8 cellular contexts compared by ENCODE assay signal in the genomic region with DNA sequence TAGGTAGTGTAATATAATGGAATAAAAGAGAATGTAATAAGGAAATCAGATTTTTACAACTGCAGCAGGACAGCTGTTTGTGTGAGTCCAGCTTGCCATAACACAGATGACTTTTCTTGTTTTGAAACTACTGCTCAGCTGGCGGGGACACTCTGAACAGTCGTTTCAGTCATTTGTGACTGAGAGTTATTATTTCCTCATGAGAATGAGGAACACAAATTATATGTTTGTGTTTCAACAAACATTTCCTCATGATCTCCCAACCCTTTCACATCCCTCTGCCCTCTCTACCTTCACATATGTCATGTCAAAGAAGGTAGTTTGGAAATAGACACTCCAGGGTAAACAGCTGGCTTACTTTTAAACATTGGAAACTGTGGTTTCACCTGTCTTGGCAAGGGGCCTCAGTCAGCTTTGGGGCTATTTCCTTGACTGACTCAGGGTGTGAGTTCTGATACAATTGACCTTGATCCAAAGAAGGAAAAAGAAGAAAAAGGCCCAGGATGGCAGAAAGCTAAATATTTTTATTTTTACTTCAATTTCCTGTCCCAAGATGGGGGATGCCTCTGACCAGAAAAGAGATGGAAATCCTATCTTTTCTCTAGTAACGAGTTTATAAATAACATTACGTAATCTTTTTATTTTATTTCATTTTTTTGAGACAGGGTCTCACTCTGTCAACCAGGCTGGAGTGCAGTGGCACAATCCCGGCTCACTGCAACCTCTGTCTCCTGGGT. TPM values are rescaled to one million over a fixed set of nuclear protein-coding genes. Genes with fewer than 3 reads are reported as not detected.
DNase-seq lines count a peak whose midpoint lies in the region; ATAC-seq, FAIRE-seq and TF ChIP-seq lines count a peak whose summit lies in the region.

No MANE protein-coding gene starts in this region.

- TF ChIP-seq CTCF in IMR-90 (conservative IDR thresholded peaks at IDR 0.05; ENCODE audit: low read depth, low read length): no peak
- no peak for TF ChIP-seq CTCF in HepG2 (CRISPR knock-in tag; IDR thresholded peaks at IDR 0.05)
- TF ChIP-seq CTCF in type B pancreatic cell (conservative IDR thresholded peaks at IDR 0.05): no peak
- TF ChIP-seq CTCF in A673 (conservative IDR thresholded peaks at IDR 0.05; ENCODE audit: low read depth, low read length): no peak

- H3K9me3 Mint-ChIP-seq in activated naive CD8-positive, alpha-beta T cell (ENCODE audit: low read depth): no peaks in the 10 kb centered on the region
- peaks cover 3% of the 10 kb centered on the region for H3K9me3 Mint-ChIP-seq in type B pancreatic cell

- WGBS in IMR-90 (ENCODE audit: extremely low coverage in 2 of 2, insufficient read length in 1 of 2), 2 experiments: no CpG with 5 or more reads among the region's 5 CpGs
- 53% methylated on average over 5 of the region's 5 CpGs for WGBS in HepG2 (ENCODE audit: low lambda C conversion rate)

- H3K27me3 ChIP-seq in IMR-90 (ENCODE audit: control insufficient read depth, insufficient read depth, low read length) (no peaks in the 10 kb centered on the region), HepG2 (ENCODE audit: control insufficient read depth in 1 of 2, insufficient read depth in 2 of 2, low read length in 2 of 2) (no peaks in the 10 kb centered on the region; a peak in 1 of 5 replicates), A673 (replicated peaks; ENCODE audit: insufficient read depth, low read depth, low read length, poor library complexity) (no peaks in the 10 kb centered on the region)

- peaks cover 19 to 22% of the 10 kb centered on the region in 2 experiments for H3K79me1 ChIP-seq in IMR-90 (ENCODE audit: low read depth in 1 of 2, low read length in 2 of 2)

- peaks cover 74% of the 10 kb centered on the region for H3K4me1 Mint-ChIP-seq in activated naive CD8-positive, alpha-beta T cell (ENCODE audit: low read depth)
- H3K4me1 Mint-ChIP-seq in type B pancreatic cell (ENCODE audit: unreplicated experiment): peaks cover 7% of the 10 kb centered on the region

- peak overlapping the region; percentile 99 for H3K27ac Mint-ChIP-seq in activated naive CD8-positive, alpha-beta T cell
- H3K27ac Mint-ChIP-seq in type B pancreatic cell: peak overlapping the region; percentile 96

- peaks cover 26% of the 10 kb centered on the region for H3K36me3 Mint-ChIP-seq in activated naive CD8-positive, alpha-beta T cell
- no peaks in the 10 kb centered on the region for H3K36me3 Mint-ChIP-seq in type B pancreatic cell

- dilution Hi-C loops in IMR-90 (cut with HindIII; ENCODE audit: low sequenced_read_pairs, unreplicated experiment): no loop called here

- H2BK120ac ChIP-seq in IMR-90 (ENCODE audit: low read depth, low read length): peak overlapping the region; percentile 48; the same call in 1 of the 2 replicates

- no peaks in the 10 kb centered on the region for H3K27me3 Mint-ChIP-seq in activated naive CD8-positive, alpha-beta T cell
- no peaks in the 10 kb centered on the region for H3K27me3 Mint-ChIP-seq in type B pancreatic cell

- H3K27ac ChIP-seq in IMR-90 (ENCODE audit: insufficient read depth, low read length) (peak overlapping the region; percentile 78), HepG2 (ENCODE audit: extremely low read length, insufficient read depth, low read length) (peak overlapping the region; percentile 80), A673 (ENCODE audit: low read depth, low read length, poor library complexity, severe bottlenecking) (no peak overlapping the region)

- peak overlapping the region; percentile 91 for H2AFZ ChIP-seq in IMR-90 (replicated peaks; ENCODE audit: low read length, poor library complexity)
- H2AFZ ChIP-seq in HepG2 (ENCODE audit: low read length): peak overlapping the region; percentile 59

- H4K91ac ChIP-seq in IMR-90 (ENCODE audit: insufficient read depth, low read depth, low read length): peak overlapping the region; percentile 73; the same call in 1 of the 2 replicates

- peak overlapping the region; percentile 84 for H2BK5ac ChIP-seq in IMR-90 (ENCODE audit: low read depth, low read length, poor library complexity, severe bottlenecking)

- H4K8ac ChIP-seq in IMR-90 (ENCODE audit: low read depth in 2 of 2, low read length in 2 of 2): peak overlapping the region; percentile 95 to 97

- intact Hi-C loops in IMR-90 (cut with micrococcal nuclease): loop anchor here (5.0 kb wide), 1 partner anchor 110 kb away; a partner anchor contains a TSS
- intact Hi-C loops in HepG2 (cut with micrococcal nuclease; ENCODE audit: unreplicated experiment): loop anchor here (2.0 kb wide), 1 partner anchor 83 kb away; no protein-coding TSS in a partner anchor
- intact Hi-C loops in A673 (cut with micrococcal nuclease; ENCODE audit: unreplicated experiment): no loop called here

- H3K4me2 ChIP-seq in IMR-90 (ENCODE audit: low read depth, low read length): peak overlapping the region; percentile 98
- H3K4me2 ChIP-seq in HepG2 (ENCODE audit: low read depth, low read length): peak overlapping the region; percentile 78

- peak overlapping the region; percentile 75; the same call in 1 of the 2 replicates for H3K23ac ChIP-seq in IMR-90 (ENCODE audit: low read depth, low read length)

- peak overlapping the region; percentile 80; the same call in 1 of the 2 replicates for H3K56ac ChIP-seq in IMR-90 (ENCODE audit: extremely low read depth, insufficient read depth, low read length)

- peak overlapping the region; percentile 99 for H4K5ac ChIP-seq in IMR-90 (ENCODE audit: low read depth, low read length)

- BruUV-seq in IMR-90 (replicated peaks; lab: Mats Ljungman, UMichigan) (TSS peak; percentile 42), HepG2 (replicated peaks; lab: Mats Ljungman, UMichigan) (TSS peak; percentile 66), A673 (replicated peaks; lab: Mats Ljungman, UMichigan) (no TSS peak)

- H3K4me3 Mint-ChIP-seq in activated naive CD8-positive, alpha-beta T cell: peak overlapping the region; percentile 94
- peak overlapping the region; percentile 85 for H3K4me3 Mint-ChIP-seq in type B pancreatic cell

- H3K18ac ChIP-seq in IMR-90 (ENCODE audit: low read depth, low read length): peak overlapping the region; percentile 80; the same call in 1 of the 2 replicates

- H2AK5ac ChIP-seq in IMR-90 (ENCODE audit: low read depth, low read length): no peak overlapping the region

- H3K4me3 ChIP-seq in IMR-90 (ENCODE audit: insufficient read depth, low read depth, low read length) (peak overlapping the region; percentile 87), HepG2 (replicated peaks in 1 of 3; ENCODE audit: insufficient read depth in 1 of 3, low read depth in 2 of 3, low read length in 3 of 3) (peak overlapping the region; percentile 64 to 74 (median 71)), A673 (ENCODE audit: low read depth, low read length, poor library complexity, severe bottlenecking) (no peak overlapping the region)

- POLR2A ChIA-PET in IMR-90 (lab: Charles Lee; ENCODE audit: unreplicated experiment) (interaction anchor here (0.7 kb wide), 1 partner anchor 1983 kb away, joined by 3 read pairs; no protein-coding TSS in a partner anchor), HepG2 (lab: Yijun Ruan, JAX) (interaction anchor here (0.9 to 1.5 kb wide), 9 partner anchors 11 to 332 kb away, joined by 3 to 10 read pairs (median 4); a partner anchor contains a TSS), A673 (lab: Charles Lee; ENCODE audit: low non-redundant PET) (no interaction called here)

- H3K4me1 ChIP-seq in IMR-90 (ENCODE audit: control insufficient read depth, insufficient read depth, low read length) (peaks cover 6% of the 10 kb centered on the region), HepG2 (ENCODE audit: insufficient read depth, low read length) (peaks cover 62% of the 10 kb centered on the region), A673 (ENCODE audit: insufficient read depth, low read length, poor library complexity, severe bottlenecking) (no peaks in the 10 kb centered on the region)

- in situ Hi-C loops in IMR-90 (cut with MboI; ENCODE audit: low sequenced_read_pairs) (no loop called here), HepG2 (cut with HindIII; ENCODE audit: extremely low pct_ligation_motif_present, low pct_unique_long_range_greater_than_20kb) (no loop called here)

- H4K20me1 ChIP-seq in IMR-90 (ENCODE audit: insufficient read depth, low read length) (no peaks in the 10 kb centered on the region), HepG2 (ENCODE audit: insufficient read depth, low read length) (no peaks in the 10 kb centered on the region)

- peaks cover 2% of the 10 kb centered on the region for H3K36me3 ChIP-seq in IMR-90 (ENCODE audit: control insufficient read depth, insufficient read depth, low read length)
- no peaks in the 10 kb centered on the region for H3K36me3 ChIP-seq in HepG2 (replicated peaks in 1 of 2; ENCODE audit: control insufficient read depth in 1 of 2, insufficient read depth in 2 of 2, low read length in 2 of 2)
- no peaks in the 10 kb centered on the region for H3K36me3 ChIP-seq in A673 (ENCODE audit: insufficient read depth, low read length, poor library complexity, severe bottlenecking)

- H3K4ac ChIP-seq in IMR-90 (ENCODE audit: low read depth, low read length): peak overlapping the region; percentile 85

- H3K14ac ChIP-seq in IMR-90 (replicated peaks; ENCODE audit: low read depth, low read length): peak overlapping the region; percentile 86; the same call in 1 of the 2 replicates

- TF ChIP-seq EP300 in HepG2 (IDR thresholded peaks at IDR 0.05; ENCODE audit: low read depth in 2 of 2, low read length in 2 of 2) (no peak), HepG2 (CRISPR knock-in tag; IDR thresholded peaks at IDR 0.05; ENCODE audit: borderline replicate concordance) (no peak)

- no peak overlapping the region for H2AK9ac ChIP-seq in IMR-90 (replicated peaks; ENCODE audit: low read depth, low read length, poor library complexity)

- peak; percentile 72 for ATAC-seq in GM21381 (IDR thresholded peaks at IDR 0.05; ENCODE audit: unreplicated experiment)
- ATAC-seq in IMR-90 (ENCODE audit: low read depth): no peak; the same call in 1 of the 2 replicates
- no peak for ATAC-seq in HepG2

- H3K9me1 ChIP-seq in IMR-90 (ENCODE audit: insufficient read depth, low read length): no peaks in the 10 kb centered on the region

- H2BK20ac ChIP-seq in IMR-90 (ENCODE audit: low read depth, low read length): peak overlapping the region; percentile 14

- FAIRE-seq in HepG2 (lab: Jason Lieb, UNC): no peak

- peak overlapping the region; percentile 97 for H3K9ac ChIP-seq in IMR-90 (ENCODE audit: low read depth, low read length)
- H3K9ac ChIP-seq in HepG2 (ENCODE audit: insufficient read depth, low read depth, low read length): peak overlapping the region; percentile 75

- H3K9me3 ChIP-seq in IMR-90 (ENCODE audit: control insufficient read depth, insufficient read depth, low read length) (peaks cover 4% of the 10 kb centered on the region; the same call in 1 of the 2 replicates), HepG2 (ENCODE audit: low read length) (no peaks in the 10 kb centered on the region), A673 (ENCODE audit: low read depth, low read length, poor library complexity, severe bottlenecking) (no peaks in the 10 kb centered on the region)

- peaks cover 3% of the 10 kb centered on the region for H3K79me2 ChIP-seq in HepG2 (ENCODE audit: insufficient read depth, low read length)

- H2BK15ac ChIP-seq in IMR-90 (ENCODE audit: low read depth, low read length): peak overlapping the region; percentile 77; the same call in 1 of the 3 replicates

- CTCF ChIA-PET in IMR-90 (lab: Yijun Ruan, JAX): no interaction called here
- CTCF ChIA-PET in HepG2 (lab: Yijun Ruan, JAX; ENCODE audit: low intra/inter-chr PET ratio, low total read pairs): no interaction called here
- CTCF ChIA-PET in A673 (lab: Charles Lee): no interaction called here

- no peak for TF ChIP-seq RAD21 in IMR-90 (IDR thresholded peaks at IDR 0.05; ENCODE audit: low read length)
- TF ChIP-seq RAD21 in HepG2 (CRISPR knock-in tag; IDR thresholded peaks at IDR 0.05): no peak

- peak; percentile 13 for DNase-seq in COLO829 (ENCODE audit: low spot score)
- no peak for DNase-seq in IMR-90
- no peak for DNase-seq in HepG2 (ENCODE audit: low spot score)
- DNase-seq in type B pancreatic cell (ENCODE audit: extremely low spot score, unreplicated experiment): no peak
- DNase-seq in HuH-7.5 (ENCODE audit: low spot score): no peak
- DNase-seq in A673 (ENCODE audit: low spot score): no peak

- no peak for TF ChIP-seq POLR2A in IMR-90 (IDR thresholded peaks at IDR 0.05; ENCODE audit: low read depth, low read length)
- no peak for TF ChIP-seq POLR2A in HepG2 (IDR thresholded peaks at IDR 0.05; ENCODE audit: insufficient read depth in 1 of 2, low read depth in 2 of 2, low read length in 2 of 2)

RNA-seq across cellular contexts. Expression of a gene that starts 0.6 kb away (rescaled TPM):
- total RNA-seq in IMR-90 (2012; rRNA removed) (5.4 and 9.2 TPM in 2 replicates), HepG2 (2016; rRNA removed; fragmentation: Illumina TruSeq; extraction: Trizol) (13.2 and 17.5 TPM in 2 replicates), type B pancreatic cell (ENCODE audit: low replicate concordance) (6.6 and 13.7 TPM in 2 replicates), A673 (2021) (0.37 and 0.61 TPM in 2 replicates)
- polyA plus RNA-seq in IMR-90 (2012; rRNA removed) (9.5 and 11.2 TPM in 2 replicates), HepG2 (2011; rRNA removed) (10.9 and 13.7 TPM in 2 replicates)
- polyA plus RNA-seq in IMR-90 (2012; cell fraction: cytosol; rRNA removed): 2.2 and 3.5 TPM in 2 replicates
- polyA plus RNA-seq in IMR-90 (2012; cell fraction: nucleus; rRNA removed; ENCODE audit: low replicate concordance): 33.2 and 45.3 TPM in 2 replicates
- 5.6 TPM in 2 replicates for total RNA-seq in HepG2 (2016; cell fraction: cytosol; rRNA removed; fragmentation: Illumina TruSeq; extraction: Trizol; ENCODE audit: low read depth)
- 13.2 and 18.1 TPM in 2 replicates for total RNA-seq in HepG2 (2016; cell fraction: insoluble cytoplasmic fraction; rRNA removed; fragmentation: Illumina TruSeq; extraction: Trizol)
- total RNA-seq in HepG2 (2016; cell fraction: membrane; rRNA removed; fragmentation: Illumina TruSeq; extraction: Trizol): 4.1 and 5.0 TPM in 2 replicates
- 26.0 and 35.8 TPM in 2 replicates for total RNA-seq in HepG2 (2016; cell fraction: nucleus; rRNA removed; fragmentation: Illumina TruSeq; extraction: Trizol)
- 4.5 and 5.7 TPM in 2 replicates for polyA plus RNA-seq in HepG2 (2011; cell fraction: cytosol; rRNA removed)
- polyA plus RNA-seq in HepG2 (2011; cell fraction: nucleus; rRNA removed): 24.8 and 38.1 TPM in 2 replicates
- polyA plus RNA-seq in HepG2 (2012): 11.8 and 16.1 TPM in 2 replicates
- 0.91 and 1.0 TPM in 2 replicates for polyA plus RNA-seq in HepG2 (2016; cell fraction: cytosol; fragmentation: Illumina TruSeq; extraction: Trizol; ENCODE audit: low read depth)
- polyA plus RNA-seq in HepG2 (2016; cell fraction: insoluble cytoplasmic fraction; fragmentation: Illumina TruSeq; extraction: Trizol; ENCODE audit: low read depth): 15.7 TPM in 2 replicates
- 2.0 and 2.4 TPM in 2 replicates for polyA plus RNA-seq in HepG2 (2016; cell fraction: membrane; fragmentation: Illumina TruSeq; extraction: Trizol; ENCODE audit: low read depth)
- polyA plus RNA-seq in HepG2 (2016; cell fraction: nucleus; fragmentation: Illumina TruSeq; extraction: Trizol; ENCODE audit: insufficient read depth, low read depth): 44.7 and 46.0 TPM in 2 replicates
- polyA minus RNA-seq in HepG2 (2011; rRNA and poly(A)+ RNA removed; ENCODE audit: low replicate concordance): 3.0 and 5.6 TPM in 2 replicates
- 3.8 and 4.1 TPM in 2 replicates for polyA minus RNA-seq in HepG2 (2011; cell fraction: cytosol; rRNA and poly(A)+ RNA removed)
- 33.9 and 48.9 TPM in 2 replicates for polyA minus RNA-seq in HepG2 (2011; cell fraction: nucleus; rRNA and poly(A)+ RNA removed)
